ENCODE assay signal across 11 cellular contexts in the genomic region with DNA sequence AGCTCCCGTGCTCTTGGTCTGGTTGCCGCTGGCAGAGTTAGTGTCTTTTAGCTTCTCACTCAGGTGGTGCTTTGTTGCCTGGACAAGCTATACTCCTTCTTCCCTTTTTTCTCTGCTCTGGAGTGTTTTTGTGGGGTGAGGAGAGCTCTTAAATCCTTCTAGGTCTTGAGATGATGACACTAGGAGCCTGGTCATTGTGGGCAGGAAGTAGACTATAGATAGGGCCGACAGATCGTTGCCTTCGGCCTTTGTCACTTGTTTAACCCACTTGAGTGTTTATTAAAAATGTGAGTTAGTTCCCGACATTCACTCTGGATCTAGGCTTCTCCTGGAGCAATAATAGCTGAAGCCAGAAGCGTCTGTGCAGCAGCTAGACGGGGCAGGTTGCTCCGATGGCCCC.
A peak's percentile ranks its signal among the peaks of the same experiment; 100 is the strongest.
DNase-seq lines count a peak whose midpoint lies in the region; ATAC-seq and TF ChIP-seq lines count a peak whose summit lies in the region.
"Had no signal": no experiment of that assay in that cellular context is flagged by ENCODE, and none has a peak within 500 bp of the region (broad histone marks: within the 10 kb centered on the region; RNA-seq: fewer than 3 reads in every experiment).

No MANE protein-coding gene starts in this region.

- H3K27me3 ChIP-seq in muscle layer of duodenum (ENCODE audit: low read depth, low read length) = no peaks in the 10 kb centered on the region

- no peaks in the 10 kb centered on the region for H3K9me3 ChIP-seq in muscle layer of duodenum (ENCODE audit: control insufficient read depth in 1 of 2, low read length in 2 of 2)

- DNase-seq in AML-193 (lab: John Stamatoyannopoulos, UW) = peak; percentile 81 to 87
- DNase-seq in NB4 (ENCODE audit: low read depth) = peak; percentile 89
- DNase-seq in central memory CD8-positive, alpha-beta T cell (ENCODE audit: low spot score in 2 of 2) = no peak
- DNase-seq in activated naive CD4-positive, alpha-beta T cell treated with Interleukin-2 at 50 U/mL for 16 hours = no peak
- DNase-seq: activated CD4-positive, CD25-positive, alpha-beta regulatory T cell treated with anti-CD3 and anti-CD28 coated beads, Interleukin-2, amount 50 U/mL, for 72 hours; NCI-H187 treated with DMSO at 0.1 percent for 48 hours had no signal

- no peaks in the 10 kb centered on the region for H3K9me3 Mint-ChIP-seq in central memory CD8-positive, alpha-beta T cell

- TF ChIP-seq CTCF in NB4 (IDR thresholded peaks at IDR 0.05; ENCODE audit: low read depth, low read length) = no peak

- H3K4me1 ChIP-seq in muscle layer of duodenum (ENCODE audit: control insufficient read depth in 1 of 2, insufficient read depth in 2 of 2, low read length in 2 of 2) = peaks cover 0 to 31% of the 10 kb centered on the region in 2 donors

- ATAC-seq in central memory CD8-positive, alpha-beta T cell (replicated peaks; ENCODE audit: extremely low read depth, poor library complexity, severe bottlenecking) = no peak
- ATAC-seq in GM18868 (IDR thresholded peaks at IDR 0.05; ENCODE audit: unreplicated experiment) (no peak), GM19395 (IDR thresholded peaks at IDR 0.05; ENCODE audit: unreplicated experiment) (no peak), HG02981 (IDR thresholded peaks at IDR 0.05; ENCODE audit: unreplicated experiment) (no peak)

- no peaks in the 10 kb centered on the region for H3K27me3 Mint-ChIP-seq in central memory CD8-positive, alpha-beta T cell

- peak overlapping the region; percentile 41 for H3K27ac ChIP-seq in muscle layer of duodenum (ENCODE audit: low read length)

- no peaks in the 10 kb centered on the region for H3K36me3 ChIP-seq in muscle layer of duodenum (ENCODE audit: control insufficient read depth in 1 of 2, insufficient read depth in 2 of 2, low read length in 2 of 2)

- TF ChIP-seq POLR2A in NB4 (IDR thresholded peaks at IDR 0.05; ENCODE audit: extremely low read depth, insufficient read length) = no peak

- H3K36me3 Mint-ChIP-seq in central memory CD8-positive, alpha-beta T cell (ENCODE audit: insufficient read depth) = peaks cover 4% of the 10 kb centered on the region

- H3K4me3 ChIP-seq in NB4 (ENCODE audit: low read depth, low read length) (no peak overlapping the region), muscle layer of duodenum (ENCODE audit: low read depth in 1 of 2, low read length in 2 of 2) (no peak overlapping the region)

- H3K4me3 Mint-ChIP-seq in central memory CD8-positive, alpha-beta T cell = no peak overlapping the region
- H3K4me3 Mint-ChIP-seq: B cell had no signal

- peaks cover 90% of the 10 kb centered on the region for H3K4me1 Mint-ChIP-seq in central memory CD8-positive, alpha-beta T cell

- H3K27ac Mint-ChIP-seq in central memory CD8-positive, alpha-beta T cell (ENCODE audit: low read depth) = peak overlapping the region; percentile 54
- H3K27ac Mint-ChIP-seq: B cell had no signal

Comparison
In these comparisons a context has a peak if more than half of its experiments do, and no peak if none do; other contexts are left out.
1. DNase-seq: peak in AML-193 (2 of 2) and NB4 (single experiment); none in central memory CD8-positive, alpha-beta T cell (0 of 2) and activated naive CD4-positive, alpha-beta T cell treated with Interleukin-2 at 50 U/mL for 16 hours (single experiment).